In genomic region chr1:235329139-235329808, GRCh38 we compare ENCODE assay signal across 8 cellular contexts. TPM values are rescaled to one million over a fixed set of nuclear protein-coding genes. Genes with fewer than 3 reads are reported as not detected.
A peak's percentile ranks its signal among the peaks of the same experiment; 100 is the strongest.
DNase-seq lines count a peak whose midpoint lies in the region; ATAC-seq and TF ChIP-seq lines count a peak whose summit lies in the region.

No MANE protein-coding gene starts in this region.

- peak overlapping the region; percentile 80 to 85 for H3K9ac ChIP-seq in duodenal mucosa (ENCODE audit: low read depth in 1 of 2, low read length in 2 of 2)
- H3K9ac ChIP-seq in muscle layer of colon (ENCODE audit: low read length): peak overlapping the region; percentile 91

- peak; percentile 21 for ATAC-seq in GM19372 (IDR thresholded peaks at IDR 0.05; ENCODE audit: low read depth, unreplicated experiment)

- H3K9me3 Mint-ChIP-seq in CD4-positive, alpha-beta memory T cell: peaks cover 0 to 6% (median 0%) of the 10 kb centered on the region in 8 donors

- CTCF ChIA-PET in CD4-positive, alpha-beta memory T cell (lab: Charles Lee; ENCODE audit: partially characterized antibody): interaction anchor here (0.9 to 2.9 kb wide), 4 partner anchors 39 to 87 kb away, joined by 3 to 16 read pairs (median 6); partner anchors contain the start of gene TBCE

- TF ChIP-seq CTCF in VCaP (conservative IDR thresholded peaks at IDR 0.05): 0 out of 2 replicates have a peak, but pooled peaks have one; percentile 12

- H3K4me3 ChIP-seq in CD4-positive, alpha-beta memory T cell (ENCODE audit: low read length in 2 of 2): peak overlapping the region; percentile 51 to 80
- H3K4me3 ChIP-seq in duodenal mucosa (ENCODE audit: low read depth in 1 of 2, low read length in 2 of 2) (peak overlapping the region; percentile 83 to 86), muscle layer of colon (ENCODE audit: low read depth in 1 of 2, low read length in 2 of 2) (peak overlapping the region; percentile 35 to 90)

- no peak overlapping the region for H3K4me3 Mint-ChIP-seq in CD4-positive, alpha-beta memory T cell

- POLR2A ChIA-PET in CD4-positive, alpha-beta memory T cell (lab: Charles Lee; ENCODE audit: partially characterized antibody): interaction anchor here (0.6 to 2.7 kb wide), 20 partner anchors 8 to 202 kb away, joined by 3 to 19 read pairs (median 4); partner anchors contain the start of genes B3GALNT2, RBM34 and TBCE

- H3K36me3 ChIP-seq in CD4-positive, alpha-beta memory T cell (ENCODE audit: insufficient read depth, low read length): no peaks in the 10 kb centered on the region
- H3K36me3 ChIP-seq in duodenal mucosa (ENCODE audit: control insufficient read depth in 1 of 2, insufficient read depth in 2 of 2, low read length in 2 of 2) (no peaks in the 10 kb centered on the region), muscle layer of colon (ENCODE audit: insufficient read depth, low read length) (no peaks in the 10 kb centered on the region)

- no peaks in the 10 kb centered on the region for H3K27me3 Mint-ChIP-seq in CD4-positive, alpha-beta memory T cell

- intact Hi-C loops in CD4-positive, alpha-beta memory T cell (cut with micrococcal nuclease): loop anchor here (2.0 to 5.0 kb wide), 3 partner anchors 24 to 852 kb away; partner anchors contain the start of genes RBM34 and TARBP1

- peaks cover 28 to 39% (median 35%) of the 10 kb centered on the region in 4 donors for H3K4me1 Mint-ChIP-seq in CD4-positive, alpha-beta memory T cell

- H3K27ac ChIP-seq in CD4-positive, alpha-beta memory T cell (ENCODE audit: low read depth, low read length): peak overlapping the region; percentile 89
- peak overlapping the region; percentile 97 for H3K27ac ChIP-seq in VCaP
- H3K27ac ChIP-seq in duodenal mucosa (ENCODE audit: low read depth, low read length): peak overlapping the region; percentile 86
- H3K27ac ChIP-seq in muscle layer of colon (ENCODE audit: low read depth, low read length): peak overlapping the region; percentile 70
- H3K27ac ChIP-seq in temporal lobe (ENCODE audit: low read depth, low read length): peak overlapping the region; percentile 88

- no peaks in the 10 kb centered on the region for H3K27me3 ChIP-seq in CD4-positive, alpha-beta memory T cell (ENCODE audit: insufficient read depth, low read length)
- H3K27me3 ChIP-seq in duodenal mucosa (ENCODE audit: control insufficient read depth in 1 of 2, insufficient read depth in 2 of 2, low read length in 2 of 2): no peaks in the 10 kb centered on the region
- H3K27me3 ChIP-seq in muscle layer of colon (ENCODE audit: control insufficient read depth in 1 of 2, insufficient read depth in 2 of 2, low read length in 2 of 2): no peaks in the 10 kb centered on the region

- peaks cover 70% of the 10 kb centered on the region for H3K4me1 ChIP-seq in CD4-positive, alpha-beta memory T cell (ENCODE audit: insufficient read depth, low read length)
- H3K4me1 ChIP-seq in duodenal mucosa (ENCODE audit: control insufficient read depth in 1 of 2, insufficient read depth in 2 of 2, low read length in 2 of 2) (peaks cover 27 to 40% of the 10 kb centered on the region in 2 donors), muscle layer of colon (ENCODE audit: insufficient read depth, low read length) (peaks cover 52% of the 10 kb centered on the region)

- H3K27ac Mint-ChIP-seq in CD4-positive, alpha-beta memory T cell: no peak overlapping the region

- H3K36me3 Mint-ChIP-seq in CD4-positive, alpha-beta memory T cell: peaks cover 3 to 35% of the 10 kb centered on the region in 2 donors

- peak in 2 of 5 donors; percentile 67 to 75 for DNase-seq in CD4-positive, alpha-beta memory T cell
- DNase-seq in HK-2 (ENCODE audit: unreplicated experiment): peak; percentile 60
- no peak for DNase-seq in NCI-H187 treated with DMSO at 0.1 percent for 48 hours (lab: John Stamatoyannopoulos, UW)

- no peaks in the 10 kb centered on the region for H3K9me3 ChIP-seq in CD4-positive, alpha-beta memory T cell (ENCODE audit: control insufficient read depth in 1 of 2, low read length in 2 of 2)
- H3K9me3 ChIP-seq in duodenal mucosa (ENCODE audit: control insufficient read depth in 1 of 2, low read length in 2 of 2) (no peaks in the 10 kb centered on the region), muscle layer of colon (ENCODE audit: low read length) (no peaks in the 10 kb centered on the region)

RNA-seq across cellular contexts. Expression of gene GGPS1, which starts 0.9 kb away (rescaled TPM):
- total RNA-seq in CD4-positive, alpha-beta memory T cell: 10 to 100 TPM; 50.3 to 52.5 TPM
- polyA plus RNA-seq in CD4-positive, alpha-beta memory T cell: 10 to 100 TPM; 77.9 to 79.5 TPM
- total RNA-seq in temporal lobe: 22.1 TPM

RNA-seq across cellular contexts. Expression of gene ARID4B, which starts 1.3 kb away (rescaled TPM):
- total RNA-seq in CD4-positive, alpha-beta memory T cell: 10 to 100 TPM; 95.5 to 99.5 TPM
- 10 to 100 TPM; 34.8 to 86.1 TPM for polyA plus RNA-seq in CD4-positive, alpha-beta memory T cell
- total RNA-seq in temporal lobe: 55.6 TPM

RNA-seq across cellular contexts. Expression of gene TBCE, which starts 38.0 kb away (rescaled TPM):
- total RNA-seq in CD4-positive, alpha-beta memory T cell: 10 to 100 TPM; 17.0 to 17.5 TPM
- polyA plus RNA-seq in CD4-positive, alpha-beta memory T cell: 10 to 100 TPM; 18.6 to 19.1 TPM
- 29.0 TPM for total RNA-seq in temporal lobe
